In the genomic region with DNA sequence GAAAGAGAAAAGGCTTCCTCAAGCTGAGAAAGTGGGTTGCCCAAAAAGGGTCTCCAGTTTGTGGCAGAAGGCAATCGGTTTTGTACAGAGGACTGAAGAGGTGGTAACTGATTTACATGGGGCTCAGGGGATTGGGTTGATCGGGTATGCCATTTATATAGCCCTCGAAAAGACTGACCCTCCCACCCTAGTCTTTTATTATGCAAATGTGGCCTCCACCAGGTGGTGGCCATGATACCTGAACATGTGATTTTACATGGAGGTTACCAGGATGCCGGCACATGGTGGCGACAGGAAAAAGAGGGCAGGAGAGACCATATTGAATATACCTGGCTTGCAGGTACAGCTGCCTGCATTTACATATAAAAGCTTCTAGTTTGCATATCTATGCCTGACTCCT, we compare ENCODE assay signal across 1 cellular context.
TF ChIP-seq lines count a peak whose summit lies in the region.

No MANE protein-coding gene starts in this region.

TF ChIP-seq in H1, 55 proteins besides CTCF, POLR2A, EP300 and RAD21 (continued from another document):
- no peak for TF ChIP-seq BCL11A (IDR thresholded peaks at IDR 0.05; ENCODE audit: low read depth in 2 of 2, low read length in 2 of 2)
- TF ChIP-seq EZH2 (IDR thresholded peaks at IDR 0.05; ENCODE audit: low read depth, low read length, severe bottlenecking), result no peak
- no peak for TF ChIP-seq SIRT6 (IDR thresholded peaks at IDR 0.05; ENCODE audit: low read length)
- no peak for TF ChIP-seq RBBP5 (IDR thresholded peaks at IDR 0.05; ENCODE audit: borderline replicate concordance, low read depth, low read length)
- TF ChIP-seq CHD1 (IDR thresholded peaks at IDR 0.05; ENCODE audit: low read depth, low read length), result no peak
- TF ChIP-seq TAF1 (IDR thresholded peaks at IDR 0.05; ENCODE audit: low read depth, low read length), result peak; percentile 37; the same call in 1 of the 2 replicates
- no peak for TF ChIP-seq JUND (IDR thresholded peaks at IDR 0.05; ENCODE audit: low read length)
- TF ChIP-seq BACH1 (IDR thresholded peaks at IDR 0.05; ENCODE audit: low read length), result no peak
- 0 out of 2 replicates have a peak, but pooled peaks have one; percentile 48 for TF ChIP-seq SP4 (IDR thresholded peaks at IDR 0.05; ENCODE audit: low read length)
- TF ChIP-seq RFX5 (IDR thresholded peaks at IDR 0.05; ENCODE audit: borderline replicate concordance, low read depth, low read length), result no peak
- no peak for TF ChIP-seq MAFK (IDR thresholded peaks at IDR 0.05; ENCODE audit: low read depth, low read length)
- no peak for TF ChIP-seq KDM1A (IDR thresholded peaks at IDR 0.05; ENCODE audit: borderline replicate concordance, low read length)
- TF ChIP-seq PHF8 (conservative IDR thresholded peaks at IDR 0.05; ENCODE audit: low read depth, low read length), result no peak
- TF ChIP-seq SP2 (IDR thresholded peaks at IDR 0.05; ENCODE audit: low read length), result no peak
- no peak for TF ChIP-seq GABPA (IDR thresholded peaks at IDR 0.05; ENCODE audit: borderline replicate concordance, insufficient read depth, low read length)
- no peak; a peak in 1 of 4 replicates for TF ChIP-seq HDAC2 (IDR thresholded peaks at IDR 0.05; ENCODE audit: borderline replicate concordance in 1 of 2, low read depth in 2 of 2, low read length in 2 of 2)
- TF ChIP-seq TCF12 (IDR thresholded peaks at IDR 0.05; ENCODE audit: low read depth, low read length), result peak; percentile 88
- no peak for TF ChIP-seq ASH2L (IDR thresholded peaks at IDR 0.05; ENCODE audit: low read length)
- peak; percentile 97 for TF ChIP-seq POU5F1 (IDR thresholded peaks at IDR 0.05; ENCODE audit: low read depth, low read length)
- no peak for TF ChIP-seq TAF7 (optimal IDR thresholded peaks at IDR 0.05; ENCODE audit: borderline replicate concordance, low read depth, low read length)
TF ChIP-seq in H1: peak in this region for 14.
